Comparison of ENCODE assay signal across 34 cellular contexts in the genomic region with DNA sequence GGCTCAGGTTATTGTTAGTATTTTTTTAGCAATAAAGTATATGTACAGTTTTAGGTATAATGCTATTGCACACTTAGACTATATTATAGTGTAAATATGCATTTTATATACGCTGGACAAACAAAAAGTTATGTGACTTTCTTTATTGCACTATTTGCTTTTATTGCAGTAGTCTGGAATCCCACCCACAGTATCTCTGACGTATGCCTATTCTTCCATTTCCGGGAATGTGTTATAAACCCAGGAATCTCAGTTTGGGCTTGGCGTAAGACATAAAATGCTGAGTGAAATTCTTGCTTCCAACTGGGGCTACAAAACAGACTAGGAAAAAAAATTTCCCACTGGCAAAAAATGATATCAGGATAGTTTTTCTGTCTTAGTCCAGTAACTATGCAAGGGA.
"Had no signal": no experiment of that assay in that cellular context is flagged by ENCODE, and none has a peak within 500 bp of the region (broad histone marks: within the 10 kb centered on the region; RNA-seq: fewer than 3 reads in every experiment).

No MANE protein-coding gene starts in this region.

- DNase-seq: Karpas-422, Kasumi-1, MG63, MM.1S, MV-4-11, NCI-H1048, NCI-H1092, NCI-H1092 treated with DMSO at 0.1 percent for 48 hours, NCI-H1105, NCI-H1105 treated with DMSO at 0.1 percent for 48 hours, NCI-H1417, NCI-H1417 treated with DMSO at 0.1 percent for 48 hours, NCI-H1436, NCI-H1436 treated with DMSO at 0.1 percent for 48 hours, NCI-H146, NCI-H1694, NCI-H1694 treated with DMSO at 0.1 percent for 48 hours, NCI-H187, NCI-H187 treated with DMSO at 0.1 percent for 48 hours, NCI-H1930, NCI-H2029, NCI-H2029 treated with DMSO at 0.1 percent for 48 hours, NCI-H2081, NCI-H2081 treated with DMSO at 0.1 percent for 48 hours, NCI-H2107, NCI-H2171, NCI-H2171 treated with DMSO at 0.1 percent for 48 hours, NCI-H2227 treated with DMSO at 0.1 percent for 48 hours, NCI-H226, NCI-H345, NCI-H446, NCI-H446 treated with DMSO at 0.1 percent for 48 hours, NCI-H510A, NCI-H510A treated with DMSO at 0.1 percent for 48 hours had no signal

- H3K4me3 ChIP-seq: MG63 had no signal

- H3K27me3 ChIP-seq: MG63 had no signal

- H3K9me3 ChIP-seq: MG63 had no signal

- H3K36me3 ChIP-seq: MG63 had no signal
